15 cellular contexts compared by ENCODE assay signal in genomic region chr13:77306458-77306857, GRCh38. TPM values are rescaled to one million over a fixed set of nuclear protein-coding genes. Genes with fewer than 3 reads are reported as not detected.
DNase-seq lines count a peak whose midpoint lies in the region; ATAC-seq, FAIRE-seq and TF ChIP-seq lines count a peak whose summit lies in the region.
"Had no signal": no experiment of that assay in that cellular context is flagged by ENCODE, and none has a peak within 500 bp of the region (broad histone marks: within the 10 kb centered on the region; RNA-seq: fewer than 3 reads in every experiment).

No MANE protein-coding gene starts in this region.

- no peaks in the 10 kb centered on the region for H3K4me1 ChIP-seq in HEK293 (ENCODE audit: control insufficient read depth, insufficient read depth, low read length)

- no peaks in the 10 kb centered on the region for H3K27me3 Mint-ChIP-seq in activated T-helper 17 cell treated with anti-CD3 and anti-CD28 coated beads, Interleukin-2, amount 50 U/mL, for 72 hours
- H3K27me3 Mint-ChIP-seq in naive thymus-derived CD8-positive, alpha-beta T cell: no peaks in the 10 kb centered on the region

- FAIRE-seq in HTR-8/SVneo (lab: Jason Lieb, UNC): no peak
- FAIRE-seq: TTC549 had no signal

- H3K27ac ChIP-seq in 22Rv1: peak overlapping the region; percentile 63
- no peak overlapping the region for H3K27ac ChIP-seq in HEK293 (ENCODE audit: extremely low read depth, low read depth, low read length)
- H3K27ac ChIP-seq: neural progenitor cell had no signal

- no peak for TF ChIP-seq CTCF in 22Rv1 (IDR thresholded peaks at IDR 0.05)
- TF ChIP-seq CTCF in HEK293 (tag by site-specific recombination; IDR thresholded peaks at IDR 0.05): no peak

- CTCF ChIA-PET in HEK293 (lab: Yijun Ruan, JAX): interaction anchor here (0.6 to 0.7 kb wide), 2 partner anchors 263 to 1117 kb away, joined by 3 read pairs; no protein-coding TSS in a partner anchor

- POLR2A ChIA-PET in HEK293 (lab: Yijun Ruan, JAX): no interaction called here
- POLR2A ChIA-PET in naive thymus-derived CD8-positive, alpha-beta T cell (lab: Charles Lee): interaction anchor here (1.1 kb wide), 2 partner anchors 10 to 19 kb away, joined by 3 to 4 read pairs; no protein-coding TSS in a partner anchor

- H3K4me3 Mint-ChIP-seq in activated T-helper 17 cell treated with anti-CD3 and anti-CD28 coated beads, Interleukin-2, amount 50 U/mL, for 72 hours: peak overlapping the region; percentile 10
- peak overlapping the region in 9 of 10 donors; percentile 1 to 53 (median 17) for H3K4me3 Mint-ChIP-seq in naive thymus-derived CD8-positive, alpha-beta T cell
- H3K4me3 Mint-ChIP-seq: neural progenitor cell had no signal

- H3K27ac Mint-ChIP-seq in activated T-helper 17 cell treated with anti-CD3 and anti-CD28 coated beads, Interleukin-2, amount 50 U/mL, for 72 hours: peak overlapping the region; percentile 34
- H3K27ac Mint-ChIP-seq in naive thymus-derived CD8-positive, alpha-beta T cell: peak overlapping the region in 9 of 10 donors; percentile 2 to 83 (median 46)
- H3K27ac Mint-ChIP-seq: neural progenitor cell had no signal

- no peaks in the 10 kb centered on the region for H3K36me3 ChIP-seq in HEK293 (ENCODE audit: control insufficient read depth in 2 of 2, insufficient read depth in 1 of 2, low read length in 2 of 2)
- H3K36me3 ChIP-seq: thoracic aorta had no signal

- ATAC-seq in activated T-helper 17 cell treated with anti-CD3 and anti-CD28 coated beads, Interleukin-2, amount 50 U/mL, for 72 hours (replicated peaks): no peak
- no peak for ATAC-seq in naive thymus-derived CD8-positive, alpha-beta T cell
- no peak for ATAC-seq in GM21619 (IDR thresholded peaks at IDR 0.05; ENCODE audit: unreplicated experiment)
- ATAC-seq: activated naive CD4-positive, alpha-beta T cell treated with anti-CD3 and anti-CD28 coated beads, Interleukin-2, amount 50 U/mL, for 72 hours had no signal

- peaks cover 2% of the 10 kb centered on the region for H3K36me3 Mint-ChIP-seq in activated T-helper 17 cell treated with anti-CD3 and anti-CD28 coated beads, Interleukin-2, amount 50 U/mL, for 72 hours (ENCODE audit: low read depth)
- peaks cover 0 to 6% (median 3%) of the 10 kb centered on the region in 3 donors for H3K36me3 Mint-ChIP-seq in naive thymus-derived CD8-positive, alpha-beta T cell

- no peak overlapping the region for H3K4me3 ChIP-seq in HEK293 (ENCODE audit: low read depth, low read length)
- H3K4me3 ChIP-seq: neural progenitor cell, thoracic aorta had no signal

- peaks cover 3% of the 10 kb centered on the region for H3K9me3 Mint-ChIP-seq in activated T-helper 17 cell treated with anti-CD3 and anti-CD28 coated beads, Interleukin-2, amount 50 U/mL, for 72 hours
- H3K9me3 Mint-ChIP-seq in naive thymus-derived CD8-positive, alpha-beta T cell: peaks cover 0 to 3% (median 0%) of the 10 kb centered on the region in 9 donors
- H3K9me3 Mint-ChIP-seq: activated naive CD4-positive, alpha-beta T cell treated with anti-CD3 and anti-CD28 coated beads, Interleukin-2, amount 50 U/mL, for 72 hours had no signal

- DNase-seq in naive thymus-derived CD8-positive, alpha-beta T cell: no peak
- DNase-seq in mesenteric fat pad (ENCODE audit: low spot score): no peak
- DNase-seq in HTR-8/SVneo (ENCODE audit: insufficient read length, low spot score): no peak
- DNase-seq in occipital lobe (lab: John Stamatoyannopoulos, UW): no peak
- DNase-seq: DMS79 treated with DMSO at 0.1 percent for 48 hours, NCI-H1436 treated with DMSO at 0.1 percent for 48 hours, SHP77 treated with DMSO at 0.1 percent for 48 hours had no signal

- H3K9me3 ChIP-seq in HEK293 (ENCODE audit: control insufficient read depth, insufficient read depth, low read depth, low read length): no peaks in the 10 kb centered on the region
- H3K9me3 ChIP-seq: thoracic aorta had no signal

- peaks cover 72% of the 10 kb centered on the region for H3K4me1 Mint-ChIP-seq in activated T-helper 17 cell treated with anti-CD3 and anti-CD28 coated beads, Interleukin-2, amount 50 U/mL, for 72 hours
- peaks cover 48 to 93% (median 86%) of the 10 kb centered on the region in 4 donors for H3K4me1 Mint-ChIP-seq in naive thymus-derived CD8-positive, alpha-beta T cell
- H3K4me1 Mint-ChIP-seq: neural progenitor cell had no signal

TF ChIP-seq in HEK293, 187 proteins besides CTCF, POLR2A, EP300 and RAD21:
- TF ChIP-seq ZNF791 (tag by site-specific recombination; IDR thresholded peaks at IDR 0.05) (no peak), ZNF23 (tag by site-specific recombination; IDR thresholded peaks at IDR 0.05; ENCODE audit: borderline replicate concordance) (no peak), TRIM28 (IDR thresholded peaks at IDR 0.05; ENCODE audit: borderline replicate concordance, low read length) (peak; percentile 26; the same call in 1 of the 2 replicates), OVOL3 (tag by site-specific recombination; IDR thresholded peaks at IDR 0.05) (no peak)

RNA-seq across cellular contexts. Expression of gene MYCBP2, which starts 20.4 kb away (rescaled TPM):
- 100 to 1,000 TPM in 1 of 2 donors, 10 to 100 TPM in 1; 69.1 to 101 TPM for total RNA-seq in activated T-helper 17 cell treated with anti-CD3 and anti-CD28 coated beads, Interleukin-2, amount 50 U/mL, for 72 hours
- total RNA-seq in naive thymus-derived CD8-positive, alpha-beta T cell: 100 to 1,000 TPM; 167 to 174 TPM
- 10 to 100 TPM; 24.2 to 41.4 (median 40.5) TPM for polyA plus RNA-seq in naive thymus-derived CD8-positive, alpha-beta T cell
- total RNA-seq in mesenteric fat pad (238 TPM), occipital lobe (284 TPM)
